ENCODE assay signal across 8 cellular contexts in genomic region chrX:150772150-150772970, GRCh38.
DNase-seq lines count a peak whose midpoint lies in the region; FAIRE-seq and TF ChIP-seq lines count a peak whose summit lies in the region.

No MANE protein-coding gene starts in this region.

- H3K27ac ChIP-seq in H9 (ENCODE audit: insufficient read length, low read depth, low read length): no peak overlapping the region
- H3K27ac ChIP-seq in astrocyte (ENCODE audit: low read depth, low read length): no peak overlapping the region
- H3K27ac ChIP-seq in spleen: no peak overlapping the region

- DNase-seq in GDM1 (lab: John Stamatoyannopoulos, UW) (peak; percentile 13), H9 (peak; percentile 88), NCI-H1105 (lab: John Stamatoyannopoulos, UW) (peak; percentile 71), astrocyte (ENCODE audit: low read depth) (peak; percentile 12), hippocampal formation (lab: John Stamatoyannopoulos, UW) (peak; percentile 12 to 42), spleen (peak; percentile 93), amniotic stem cell (lab: John Stamatoyannopoulos, UW) (no peak)
- peak; percentile 53 for DNase-seq in T-helper 2 cell treated with Interferon-gamma antibody and Interleukin-4, amounts not matched to agents 5 μg/mL and 100 μg/mL, for 36 hours (ENCODE audit: low spot score)

- peaks cover 3% of the 10 kb centered on the region for H3K23me2 ChIP-seq in H9 (ENCODE audit: insufficient read length, low read depth, low read length, poor library complexity, severe bottlenecking)

- H4K20me1 ChIP-seq in H9 (ENCODE audit: control insufficient read depth, insufficient read depth, insufficient read length) (no peaks in the 10 kb centered on the region), astrocyte (ENCODE audit: insufficient read depth, low read length) (no peaks in the 10 kb centered on the region)

- H3K9me3 Mint-ChIP-seq in H9 (peaks cover 53 to 69% of the 10 kb centered on the region in 2 experiments), astrocyte (ENCODE audit: unreplicated experiment) (no peaks in the 10 kb centered on the region)
- H3K9me3 Mint-ChIP-seq in T-helper 2 cell treated with Interferon-gamma antibody and Interleukin-4, amounts not matched to agents 5 μg/mL and 100 μg/mL, for 36 hours: no peaks in the 10 kb centered on the region

- H4K8ac ChIP-seq in H9 (replicated peaks; ENCODE audit: insufficient read length, low read depth, low read length): no peak overlapping the region

- H3K79me1 ChIP-seq in H9 (ENCODE audit: insufficient read depth, low read depth, low read length, poor library complexity, severe bottlenecking): no peaks in the 10 kb centered on the region

- no peak overlapping the region for H3K23ac ChIP-seq in H9 (ENCODE audit: insufficient read length, low read depth, low read length)

- H3K36me3 ChIP-seq in astrocyte (ENCODE audit: insufficient read depth, low read length) (no peaks in the 10 kb centered on the region), spleen (peaks cover 0 to 46% (median 0%) of the 10 kb centered on the region in 6 donors)

- H3K9ac ChIP-seq in H9 (ENCODE audit: extremely low read depth, insufficient read length, low read length) (no peak overlapping the region), astrocyte (ENCODE audit: low read length) (no peak overlapping the region)

- no peak overlapping the region for H3T11ph ChIP-seq in H9 (ENCODE audit: low read length)

- intact Hi-C loops in spleen (cut with DNase I; ENCODE audit: low total_unique reads): loop anchor here (5.0 kb wide), 2 partner anchors 230 to 310 kb away; no protein-coding TSS in a partner anchor

- no peak overlapping the region for H2BK15ac ChIP-seq in H9 (ENCODE audit: low read depth, low read length)

- no peak overlapping the region for H2BK20ac ChIP-seq in H9 (ENCODE audit: low read depth, low read length, poor library complexity, severe bottlenecking)

- no peak for TF ChIP-seq POLR2A in spleen (IDR thresholded peaks at IDR 0.05)

- H3K27ac Mint-ChIP-seq in H9: no peak overlapping the region; a peak in 1 of 7 replicates
- H3K27ac Mint-ChIP-seq in T-helper 2 cell treated with Interferon-gamma antibody and Interleukin-4, amounts not matched to agents 5 μg/mL and 100 μg/mL, for 36 hours: no peak overlapping the region
- no peak overlapping the region for H3K27ac Mint-ChIP-seq in astrocyte (ENCODE audit: unreplicated experiment)

- H3K9me3 ChIP-seq in H9 (ENCODE audit: control insufficient read depth, low read depth, low read length) (no peaks in the 10 kb centered on the region), astrocyte (ENCODE audit: insufficient read depth, low read depth, low read length) (no peaks in the 10 kb centered on the region), spleen (no peaks in the 10 kb centered on the region)

- H4K5ac ChIP-seq in H9 (ENCODE audit: insufficient read length, low read depth, low read length): no peak overlapping the region

- peaks cover 2% of the 10 kb centered on the region for H3K27me3 Mint-ChIP-seq in H9 (ENCODE audit: low read depth)
- no peaks in the 10 kb centered on the region for H3K27me3 Mint-ChIP-seq in T-helper 2 cell treated with Interferon-gamma antibody and Interleukin-4, amounts not matched to agents 5 μg/mL and 100 μg/mL, for 36 hours (ENCODE audit: low read depth)
- H3K27me3 Mint-ChIP-seq in astrocyte (ENCODE audit: low read depth, unreplicated experiment): no peaks in the 10 kb centered on the region

- TF ChIP-seq CTCF in H9 (conservative IDR thresholded peaks at IDR 0.05): peak; percentile 80
- TF ChIP-seq CTCF in astrocyte (IDR thresholded peaks at IDR 0.05; ENCODE audit: insufficient read depth, low read depth, low read length): peak; percentile 40
- peak; percentile 44 to 85 (median 76) for TF ChIP-seq CTCF in spleen (IDR thresholded peaks at IDR 0.05 in 8 of 11, conservative IDR thresholded peaks at IDR 0.05 in 3 of 11)

- H2BK5ac ChIP-seq in H9 (ENCODE audit: insufficient read length, low read length): no peak overlapping the region

- H3K36me3 Mint-ChIP-seq in H9 (ENCODE audit: insufficient read depth in 1 of 3, low read depth in 3 of 3) (peaks cover 27 to 42% (median 32%) of the 10 kb centered on the region in 3 experiments), astrocyte (ENCODE audit: low read depth, unreplicated experiment) (peaks cover 6% of the 10 kb centered on the region)
- H3K36me3 Mint-ChIP-seq in T-helper 2 cell treated with Interferon-gamma antibody and Interleukin-4, amounts not matched to agents 5 μg/mL and 100 μg/mL, for 36 hours (ENCODE audit: low read depth): no peaks in the 10 kb centered on the region

- H3K18ac ChIP-seq in H9 (ENCODE audit: insufficient read length, low read depth, low read length): no peak overlapping the region

- WGBS in H9 (ENCODE audit: extremely low coverage, insufficient read length, low lambda C conversion rate): no CpG with 5 or more reads among the region's 26 CpGs
- WGBS in spleen, 5 donors: 35 to 68% (median 36%) methylated on average over 11 to 26 of the region's 26 CpGs

- H2BK120ac ChIP-seq in H9 (ENCODE audit: low read depth, low read length, poor library complexity, severe bottlenecking): no peak overlapping the region

- no peak overlapping the region for H2AK5ac ChIP-seq in H9 (ENCODE audit: insufficient read length, low read length)

- H3K4me1 Mint-ChIP-seq in H9 (peaks cover 13 to 16% of the 10 kb centered on the region in 2 experiments), astrocyte (ENCODE audit: low read depth, unreplicated experiment) (peaks cover 3% of the 10 kb centered on the region)
- H3K4me1 Mint-ChIP-seq in T-helper 2 cell treated with Interferon-gamma antibody and Interleukin-4, amounts not matched to agents 5 μg/mL and 100 μg/mL, for 36 hours (ENCODE audit: low read depth): no peaks in the 10 kb centered on the region

- H3K27me3 ChIP-seq in H9 (ENCODE audit: insufficient read depth, low read length) (no peaks in the 10 kb centered on the region), astrocyte (ENCODE audit: insufficient read depth, low read length) (no peaks in the 10 kb centered on the region), spleen (replicated peaks in 1 of 7) (no peaks in the 10 kb centered on the region)

- H3K4me2 ChIP-seq in H9 (ENCODE audit: insufficient read depth, insufficient read length, low read length) (no peak overlapping the region), astrocyte (ENCODE audit: low read length) (no peak overlapping the region)

- H3K56ac ChIP-seq in H9 (ENCODE audit: insufficient read length, low read depth, low read length): no peak overlapping the region

- H3K79me2 ChIP-seq in H9 (ENCODE audit: insufficient read depth, low read length) (no peaks in the 10 kb centered on the region), astrocyte (ENCODE audit: insufficient read depth, low read length) (no peaks in the 10 kb centered on the region)

- no peak overlapping the region for H3K4me3 Mint-ChIP-seq in H9
- no peak overlapping the region for H3K4me3 Mint-ChIP-seq in T-helper 2 cell treated with Interferon-gamma antibody and Interleukin-4, amounts not matched to agents 5 μg/mL and 100 μg/mL, for 36 hours
- no peak overlapping the region for H3K4me3 Mint-ChIP-seq in astrocyte (ENCODE audit: unreplicated experiment)

- H3K4me1 ChIP-seq in H9 (ENCODE audit: insufficient read depth, low read length) (no peaks in the 10 kb centered on the region; the same call in 1 of the 2 replicates), astrocyte (ENCODE audit: insufficient read depth, low read length) (peaks cover 8% of the 10 kb centered on the region), spleen (peaks cover 0 to 11% (median under 1%) of the 10 kb centered on the region in 6 donors)

- H2BK12ac ChIP-seq in H9 (ENCODE audit: insufficient read length, low read depth, low read length): no peak overlapping the region

- no peak overlapping the region for H3K14ac ChIP-seq in H9 (ENCODE audit: insufficient read depth, low read length)

- no peak overlapping the region for H3K4ac ChIP-seq in H9 (ENCODE audit: low read depth, low read length)

- no peak for FAIRE-seq in astrocyte (lab: Jason Lieb, UNC)

- H4K91ac ChIP-seq in H9 (ENCODE audit: insufficient read length, low read depth, low read length): no peak overlapping the region

- H2AFZ ChIP-seq in H9 (ENCODE audit: low read length) (no peak overlapping the region), astrocyte (ENCODE audit: low read depth, low read length) (no peak overlapping the region)

- H3K4me3 ChIP-seq in astrocyte (ENCODE audit: insufficient read depth, low read depth, low read length) (no peak overlapping the region), spleen (no peak overlapping the region)
